Comparison of ENCODE assay signal across 1 cellular context in the genomic region with DNA sequence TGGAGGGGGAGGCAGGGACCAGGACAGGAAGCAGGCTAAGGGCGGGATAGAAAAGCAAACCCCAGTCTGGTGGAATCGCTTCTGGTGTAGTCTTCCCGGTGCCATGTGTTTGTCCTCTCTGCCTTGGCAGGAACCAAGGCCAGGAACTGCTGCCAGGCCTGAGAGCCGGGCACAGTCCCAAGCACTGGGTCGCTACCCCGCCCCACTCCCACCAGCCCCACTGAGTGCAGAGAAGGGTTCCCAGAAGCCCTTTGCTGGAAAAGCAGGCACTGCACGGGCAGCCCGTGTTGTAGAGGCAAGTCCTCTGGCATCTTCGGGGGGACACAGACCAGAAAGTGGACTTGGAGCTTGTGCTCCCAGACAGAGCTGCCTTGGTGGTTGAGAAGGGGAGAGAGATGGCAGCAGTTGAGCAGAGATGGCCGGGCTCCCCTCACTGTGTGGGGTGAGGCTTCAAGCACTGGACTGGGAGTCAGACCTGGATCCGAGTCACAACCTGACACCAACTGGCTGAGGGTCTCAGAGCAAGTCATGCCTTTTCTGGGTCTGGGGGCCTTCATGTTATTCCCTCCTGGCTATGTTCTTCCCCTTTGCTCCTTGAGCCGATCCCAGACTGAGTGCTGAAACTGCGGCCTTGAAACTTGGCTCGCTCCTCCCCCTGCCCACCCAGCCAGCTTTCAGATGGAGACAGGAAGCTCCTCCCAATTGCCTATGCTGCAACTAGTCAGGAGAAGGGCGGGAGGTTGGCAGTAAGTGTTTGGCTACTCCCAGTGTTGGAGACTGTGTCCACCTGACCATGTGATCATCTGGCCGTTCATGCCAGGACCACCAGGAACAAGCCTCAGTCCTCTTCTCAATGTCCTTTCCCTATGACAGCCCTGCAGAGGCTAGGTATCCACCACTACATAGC.
TF ChIP-seq lines count a peak whose summit lies in the region.

No MANE protein-coding gene starts in this region.

TF ChIP-seq in GM23338, 12 proteins besides CTCF, POLR2A, EP300 and RAD21 (continued from another document):
- TF ChIP-seq, protein P1, sequence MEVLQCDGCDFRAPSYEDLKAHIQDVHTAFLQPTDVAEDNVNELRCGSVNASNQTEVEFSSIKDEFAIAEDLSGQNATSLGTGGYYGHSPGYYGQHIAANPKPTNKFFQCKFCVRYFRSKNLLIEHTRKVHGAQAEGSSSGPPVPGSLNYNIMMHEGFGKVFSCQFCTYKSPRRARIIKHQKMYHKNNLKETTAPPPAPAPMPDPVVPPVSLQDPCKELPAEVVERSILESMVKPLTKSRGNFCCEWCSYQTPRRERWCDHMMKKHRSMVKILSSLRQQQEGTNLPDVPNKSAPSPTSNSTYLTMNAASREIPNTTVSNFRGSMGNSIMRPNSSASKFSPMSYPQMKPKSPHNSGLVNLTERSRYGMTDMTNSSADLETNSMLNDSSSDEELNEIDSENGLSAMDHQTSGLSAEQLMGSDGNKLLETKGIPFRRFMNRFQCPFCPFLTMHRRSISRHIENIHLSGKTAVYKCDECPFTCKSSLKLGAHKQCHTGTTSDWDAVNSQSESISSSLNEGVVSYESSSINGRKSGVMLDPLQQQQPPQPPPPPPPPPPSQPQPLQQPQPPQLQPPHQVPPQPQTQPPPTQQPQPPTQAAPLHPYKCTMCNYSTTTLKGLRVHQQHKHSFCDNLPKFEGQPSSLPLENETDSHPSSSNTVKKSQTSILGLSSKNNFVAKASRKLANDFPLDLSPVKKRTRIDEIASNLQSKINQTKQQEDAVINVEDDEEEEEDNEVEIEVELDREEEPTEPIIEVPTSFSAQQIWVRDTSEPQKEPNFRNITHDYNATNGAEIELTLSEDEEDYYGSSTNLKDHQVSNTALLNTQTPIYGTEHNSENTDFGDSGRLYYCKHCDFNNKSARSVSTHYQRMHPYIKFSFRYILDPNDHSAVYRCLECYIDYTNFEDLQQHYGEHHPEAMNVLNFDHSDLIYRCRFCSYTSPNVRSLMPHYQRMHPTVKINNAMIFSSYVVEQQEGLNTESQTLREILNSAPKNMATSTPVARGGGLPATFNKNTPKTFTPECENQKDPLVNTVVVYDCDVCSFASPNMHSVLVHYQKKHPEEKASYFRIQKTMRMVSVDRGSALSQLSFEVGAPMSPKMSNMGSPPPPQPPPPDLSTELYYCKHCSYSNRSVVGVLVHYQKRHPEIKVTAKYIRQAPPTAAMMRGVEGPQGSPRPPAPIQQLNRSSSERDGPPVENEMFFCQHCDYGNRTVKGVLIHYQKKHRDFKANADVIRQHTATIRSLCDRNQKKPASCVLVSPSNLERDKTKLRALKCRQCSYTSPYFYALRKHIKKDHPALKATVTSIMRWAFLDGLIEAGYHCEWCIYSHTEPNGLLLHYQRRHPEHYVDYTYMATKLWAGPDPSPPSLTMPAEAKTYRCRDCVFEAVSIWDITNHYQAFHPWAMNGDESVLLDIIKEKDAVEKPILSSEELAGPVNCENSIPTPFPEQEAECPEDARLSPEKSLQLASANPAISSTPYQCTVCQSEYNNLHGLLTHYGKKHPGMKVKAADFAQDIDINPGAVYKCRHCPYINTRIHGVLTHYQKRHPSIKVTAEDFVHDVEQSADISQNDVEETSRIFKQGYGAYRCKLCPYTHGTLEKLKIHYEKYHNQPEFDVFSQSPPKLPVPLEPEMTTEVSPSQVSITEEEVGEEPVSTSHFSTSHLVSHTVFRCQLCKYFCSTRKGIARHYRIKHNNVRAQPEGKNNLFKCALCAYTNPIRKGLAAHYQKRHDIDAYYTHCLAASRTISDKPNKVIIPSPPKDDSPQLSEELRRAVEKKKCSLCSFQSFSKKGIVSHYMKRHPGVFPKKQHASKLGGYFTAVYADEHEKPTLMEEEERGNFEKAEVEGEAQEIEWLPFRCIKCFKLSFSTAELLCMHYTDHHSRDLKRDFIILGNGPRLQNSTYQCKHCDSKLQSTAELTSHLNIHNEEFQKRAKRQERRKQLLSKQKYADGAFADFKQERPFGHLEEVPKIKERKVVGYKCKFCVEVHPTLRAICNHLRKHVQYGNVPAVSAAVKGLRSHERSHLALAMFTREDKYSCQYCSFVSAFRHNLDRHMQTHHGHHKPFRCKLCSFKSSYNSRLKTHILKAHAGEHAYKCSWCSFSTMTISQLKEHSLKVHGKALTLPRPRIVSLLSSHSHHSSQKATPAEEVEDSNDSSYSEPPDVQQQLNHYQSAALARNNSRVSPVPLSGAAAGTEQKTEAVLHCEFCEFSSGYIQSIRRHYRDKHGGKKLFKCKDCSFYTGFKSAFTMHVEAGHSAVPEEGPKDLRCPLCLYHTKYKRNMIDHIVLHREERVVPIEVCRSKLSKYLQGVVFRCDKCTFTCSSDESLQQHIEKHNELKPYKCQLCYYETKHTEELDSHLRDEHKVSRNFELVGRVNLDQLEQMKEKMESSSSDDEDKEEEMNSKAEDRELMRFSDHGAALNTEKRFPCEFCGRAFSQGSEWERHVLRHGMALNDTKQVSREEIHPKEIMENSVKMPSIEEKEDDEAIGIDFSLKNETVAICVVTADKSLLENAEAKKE (CRISPR knock-in tag; IDR thresholded peaks at IDR 0.05): no peak
- TF ChIP-seq NANOG (IDR thresholded peaks at IDR 0.05; ENCODE audit: borderline replicate concordance) (no peak), JUNB (IDR thresholded peaks at IDR 0.05; ENCODE audit: unreplicated experiment) (no peak), ZNF331 (CRISPR knock-in tag; IDR thresholded peaks at IDR 0.05; ENCODE audit: low read depth) (no peak), ZNF114 (CRISPR knock-in tag; IDR thresholded peaks at IDR 0.05) (no peak)
- TF ChIP-seq, protein P2, sequence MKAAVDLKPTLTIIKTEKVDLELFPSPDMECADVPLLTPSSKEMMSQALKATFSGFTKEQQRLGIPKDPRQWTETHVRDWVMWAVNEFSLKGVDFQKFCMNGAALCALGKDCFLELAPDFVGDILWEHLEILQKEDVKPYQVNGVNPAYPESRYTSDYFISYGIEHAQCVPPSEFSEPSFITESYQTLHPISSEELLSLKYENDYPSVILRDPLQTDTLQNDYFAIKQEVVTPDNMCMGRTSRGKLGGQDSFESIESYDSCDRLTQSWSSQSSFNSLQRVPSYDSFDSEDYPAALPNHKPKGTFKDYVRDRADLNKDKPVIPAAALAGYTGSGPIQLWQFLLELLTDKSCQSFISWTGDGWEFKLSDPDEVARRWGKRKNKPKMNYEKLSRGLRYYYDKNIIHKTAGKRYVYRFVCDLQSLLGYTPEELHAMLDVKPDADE (IDR thresholded peaks at IDR 0.05): no peak
